ENCODE assay signal across 8 cellular contexts in the genomic region with DNA sequence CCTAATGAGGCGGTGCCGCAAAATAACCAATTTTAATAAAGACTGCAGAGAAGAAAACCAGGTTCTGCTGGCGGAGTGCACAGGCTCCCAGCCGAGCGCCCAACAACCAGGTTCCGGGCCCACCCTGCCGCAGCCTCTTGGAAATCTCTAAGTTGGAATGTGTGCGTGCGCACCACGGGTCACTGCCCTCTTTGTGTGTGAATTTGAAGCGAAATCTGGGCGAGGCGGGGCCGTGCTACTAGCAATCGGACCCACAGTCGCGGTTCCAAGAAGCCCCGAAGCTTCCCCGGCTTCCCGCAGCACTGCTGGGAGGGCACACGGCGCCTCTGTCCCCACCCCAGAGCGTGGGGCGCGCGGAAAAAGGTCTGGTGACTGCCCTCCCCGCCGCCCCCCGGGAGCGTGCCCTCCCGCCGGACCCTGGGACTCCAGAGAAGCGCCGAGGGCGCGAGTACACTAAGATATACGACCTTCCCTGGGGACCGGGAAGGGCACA. TPM values are rescaled to one million over a fixed set of nuclear protein-coding genes. Genes with fewer than 3 reads are reported as not detected.
DNase-seq lines count a peak whose midpoint lies in the region; ATAC-seq, FAIRE-seq and TF ChIP-seq lines count a peak whose summit lies in the region.

No MANE protein-coding gene starts in this region.

- H3K23ac ChIP-seq in H1 (ENCODE audit: insufficient read length), result no peak overlapping the region

- ATAC-seq in GM19463 (IDR thresholded peaks at IDR 0.05; ENCODE audit: unreplicated experiment), result peak; percentile 15
- ATAC-seq in activated CD4-positive, CD25-positive, alpha-beta regulatory T cell treated with anti-CD3 and anti-CD28 coated beads, Interleukin-2, amount 50 U/mL, for 24 hours, result peak; percentile 2 to 4
- ATAC-seq in GM19328 (IDR thresholded peaks at IDR 0.05; ENCODE audit: unreplicated experiment), result no peak

- H3K79me2 ChIP-seq in H1 (ENCODE audit: control insufficient read depth in 1 of 2, insufficient read depth in 2 of 2, low read length in 2 of 2), result peaks cover 0 to 20% of the 10 kb centered on the region in 2 experiments; a peak in 2 of 4 replicates

- H4K20me1 ChIP-seq in H1 (replicated peaks in 1 of 2; ENCODE audit: control insufficient read depth in 1 of 2, insufficient read depth in 2 of 2, low read length in 2 of 2), result peaks cover 2 to 4% of the 10 kb centered on the region in 2 experiments

- H3K27ac ChIP-seq in H1 (ENCODE audit: low read depth, low read length) (peak overlapping the region; percentile 34; the same call in 1 of the 2 replicates), stomach smooth muscle (ENCODE audit: low read length) (peak overlapping the region; percentile 93)

- H4K5ac ChIP-seq in H1 (ENCODE audit: insufficient read length, low read depth, low read length), result peak overlapping the region; percentile 57

- H2BK5ac ChIP-seq in H1 (ENCODE audit: low read depth, low read length), result peak overlapping the region; percentile 52; the same call in 1 of the 2 replicates

- TF ChIP-seq CTCF in H1 (IDR thresholded peaks at IDR 0.05; ENCODE audit: control extremely low read depth in 1 of 3, insufficient read depth in 1 of 3, low read depth in 1 of 3, low read length in 3 of 3), result no peak

- H3K27me3 ChIP-seq in H1 (replicated peaks in 1 of 4; ENCODE audit: control insufficient read depth in 3 of 4, extremely low read depth in 1 of 4, insufficient read depth in 3 of 4, low read length in 3 of 4) (peaks cover 0 to 10% (median 4%) of the 10 kb centered on the region in 4 experiments; a peak in 5 of 7 replicates), stomach smooth muscle (ENCODE audit: control insufficient read depth in 1 of 2, insufficient read depth in 2 of 2, low read length in 2 of 2) (no peaks in the 10 kb centered on the region)

- H2AFZ ChIP-seq in H1 (ENCODE audit: low read length), result peak overlapping the region; percentile 73

- H2BK120ac ChIP-seq in H1 (replicated peaks; ENCODE audit: low read depth, low read length), result no peak overlapping the region

- no peak overlapping the region for H2BK20ac ChIP-seq in H1 (ENCODE audit: low read length)

- no peak overlapping the region for H2BK12ac ChIP-seq in H1 (ENCODE audit: low read depth, low read length)

- peaks cover 20% of the 10 kb centered on the region; the same call in 1 of the 2 replicates for H3K23me2 ChIP-seq in H1 (ENCODE audit: low read depth, low read length)

- H4K91ac ChIP-seq in H1 (replicated peaks; ENCODE audit: insufficient read length, low read length), result no peak overlapping the region

- H3K36me3 ChIP-seq in H1 (ENCODE audit: control insufficient read depth in 2 of 4, insufficient read depth in 4 of 4, low read length in 3 of 4), result no peaks in the 10 kb centered on the region
- peaks cover 0 to 5% of the 10 kb centered on the region in 2 donors for H3K36me3 ChIP-seq in stomach smooth muscle (ENCODE audit: control insufficient read depth in 2 of 2, insufficient read depth in 2 of 2, low read length in 2 of 2)

- H3K9ac ChIP-seq in H1 (replicated peaks in 1 of 4; ENCODE audit: extremely low read depth in 1 of 4, low read depth in 3 of 4, low read length in 3 of 4) (peak overlapping the region in 3 of 4 experiments; percentile 56 to 72 (median 61); a peak in 6 of 7 replicates), stomach smooth muscle (ENCODE audit: low read length in 2 of 2) (peak overlapping the region; percentile 79 to 88)

- TF ChIP-seq EP300 in H1 (IDR thresholded peaks at IDR 0.05; ENCODE audit: borderline replicate concordance in 1 of 2, low read depth in 2 of 2, low read length in 2 of 2), result no peak

- H2AK5ac ChIP-seq in H1 (ENCODE audit: low read depth, low read length), result no peak overlapping the region

- H3K4me1 ChIP-seq in H1 (replicated peaks in 1 of 4; ENCODE audit: control insufficient read depth in 3 of 4, insufficient read depth in 4 of 4, low read length in 3 of 4), result peaks cover 10 to 21% (median 12%) of the 10 kb centered on the region in 4 experiments; a peak in 6 of 7 replicates
- H3K4me1 ChIP-seq in stomach smooth muscle (ENCODE audit: control insufficient read depth, insufficient read depth, low read length), result peaks cover 27% of the 10 kb centered on the region

- no peak overlapping the region for H3K4ac ChIP-seq in H1 (replicated peaks; ENCODE audit: insufficient read length, low read depth, low read length)

- TF ChIP-seq RAD21 in H1 (IDR thresholded peaks at IDR 0.05 in 1 of 2, conservative IDR thresholded peaks at IDR 0.05 in 1 of 2; ENCODE audit: low read depth in 2 of 2, low read length in 2 of 2), result no peak

- WGBS in H1 (ENCODE audit: extremely low coverage in 1 of 2, insufficient coverage in 1 of 2, insufficient read length in 1 of 2, insufficient replicate concordance in 2 of 2, low coverage in 1 of 2, low lambda C conversion rate in 2 of 2, missing lambda C conversion rate in 1 of 2), 2 experiments, result 2% methylated on average over 29 of the region's 38 CpGs; no CpG with 5 or more reads in 1 of the 2 experiments

- no peak overlapping the region for H2BK15ac ChIP-seq in H1 (ENCODE audit: low read length)

- FAIRE-seq in H1 (lab: Jason Lieb, UNC), result no peak

- TF ChIP-seq POLR2A in H1 (IDR thresholded peaks at IDR 0.05; ENCODE audit: control extremely low read depth in 1 of 2, low read depth in 2 of 2, low read length in 2 of 2), result peak in 1 of 2 experiments; percentile 80; a peak in 2 of 3 replicates

- H3K4me3 ChIP-seq in H1 (ENCODE audit: extremely low read depth in 1 of 4, insufficient read depth in 2 of 4, low read depth in 3 of 4, low read length in 4 of 4) (peak overlapping the region; percentile 70 to 91 (median 82)), stomach smooth muscle (ENCODE audit: low read length in 2 of 2) (peak overlapping the region; percentile 90 to 96)

- CTCF ChIA-PET in H1 (lab: Charles Lee; ENCODE audit: partially characterized antibody), result interaction anchor here (0.5 to 1.6 kb wide), 7 partner anchors 10 to 697 kb away, joined by 3 to 4 read pairs (median 3); no protein-coding TSS in a partner anchor

- no peaks in the 10 kb centered on the region for H3K79me1 ChIP-seq in H1 (ENCODE audit: low read depth, low read length)

- peak overlapping the region; percentile 81 to 97 for H3K4me2 ChIP-seq in H1 (ENCODE audit: insufficient read depth in 1 of 2, low read depth in 2 of 2, low read length in 2 of 2)

- H3K56ac ChIP-seq in H1 (replicated peaks; ENCODE audit: insufficient read length, low read depth, low read length), result peak overlapping the region; percentile 74

- no peaks in the 10 kb centered on the region for H3K9me3 ChIP-seq in H1 (ENCODE audit: insufficient read depth in 2 of 2, low read depth in 1 of 2, low read length in 1 of 2)
- H3K9me3 ChIP-seq in stomach smooth muscle (ENCODE audit: control insufficient read depth in 2 of 2, low read length in 2 of 2), result no peaks in the 10 kb centered on the region

- peak overlapping the region; percentile 88 for H4K8ac ChIP-seq in H1 (ENCODE audit: extremely low read depth, insufficient read depth, low read length)

- DNase-seq in COLO668 (lab: John Stamatoyannopoulos, UW; ENCODE audit: unreplicated experiment) (peak; percentile 19), HuH-7.5 (ENCODE audit: low spot score) (peak; percentile 45), H1 (ENCODE audit: low read depth in 1 of 2, low spot score in 2 of 2) (peak in 1 of 2 experiments; percentile 80), mesenteric fat pad (ENCODE audit: low spot score) (peak; percentile 92)

- POLR2A ChIA-PET in H1 (lab: Charles Lee; ENCODE audit: partially characterized antibody), result interaction anchor here (0.7 to 1.9 kb wide), 13 partner anchors 10 to 120 kb away, joined by 3 to 8 read pairs (median 3); no protein-coding TSS in a partner anchor

- no peak overlapping the region for H3K14ac ChIP-seq in H1 (ENCODE audit: insufficient read length)

- peak overlapping the region; percentile 36; the same call in 1 of the 2 replicates for H3K18ac ChIP-seq in H1 (ENCODE audit: extremely low read depth, low read length)

TF ChIP-seq in H1, 55 proteins besides CTCF, POLR2A, EP300 and RAD21 (continues in another document):
- no peak for TF ChIP-seq TAF1 (IDR thresholded peaks at IDR 0.05; ENCODE audit: low read depth, low read length)
- peak; percentile 5 for TF ChIP-seq ASH2L (IDR thresholded peaks at IDR 0.05; ENCODE audit: low read length)
- no peak for TF ChIP-seq GTF2F1 (IDR thresholded peaks at IDR 0.05; ENCODE audit: borderline replicate concordance, low read depth, low read length)
- TF ChIP-seq PHF8 (conservative IDR thresholded peaks at IDR 0.05; ENCODE audit: low read depth, low read length), result peak; percentile 58; the same call in 1 of the 2 replicates

RNA-seq across cellular contexts. Expression of gene MAP3K8, which starts 0.7 kb away (rescaled TPM):
- 5.4 and 5.6 TPM in 2 replicates for total RNA-seq in H1 (2021; fragmentation: NEBNext Ultra II Directional; extraction: Animal tissue kit (Norgen Biotek cat#: 25700))
- polyA plus RNA-seq in H1 (2011; rRNA removed), result 2.7 and 6.0 TPM in 2 replicates
- 5.5 TPM for polyA plus RNA-seq in H1 (2011; cell fraction: cytosol; rRNA removed)
- 4.3 TPM for polyA plus RNA-seq in H1 (2011; cell fraction: nucleus; rRNA removed)
- polyA plus RNA-seq in H1 (2012, experiment 1 of 2), result 5.3 to 9.0 TPM (median 5.5 TPM) in 4 replicates
- polyA plus RNA-seq in H1 (2012, experiment 2 of 2), result 2.3 TPM
- polyA plus RNA-seq in H1 (2013, experiment 1 of 2), result 3.6 TPM
- 3.7 TPM for polyA plus RNA-seq in H1 (2013, experiment 2 of 2)
- 4.2 and 6.7 TPM in 2 replicates for polyA minus RNA-seq in H1 (2011; rRNA and poly(A)+ RNA removed)
- 1.7 TPM for polyA minus RNA-seq in H1 (2011; cell fraction: cytosol; rRNA and poly(A)+ RNA removed)
- polyA minus RNA-seq in H1 (2011; cell fraction: nucleus; rRNA and poly(A)+ RNA removed), result 5.6 TPM
- total RNA-seq in mesenteric fat pad, result 99.7 TPM

Comparison
In these comparisons a context has a peak if more than half of its experiments do, and no peak if none do; other contexts are left out.
1. RNA of gene MAP3K8, which starts 0.7 kb away (total RNA-seq): 99.7 TPM in mesenteric fat pad (single experiment); 5.4 to 5.6 TPM in H1; every median in the first group is over 10 times any median in the second.